8 cellular contexts compared by ENCODE assay signal in genomic region chr5:31232273-31232888, GRCh38. TPM values are rescaled to one million over a fixed set of nuclear protein-coding genes. Genes with fewer than 3 reads are reported as not detected.
DNase-seq lines count a peak whose midpoint lies in the region; ATAC-seq and TF ChIP-seq lines count a peak whose summit lies in the region.

No MANE protein-coding gene starts in this region.

- peak; percentile 44 for DNase-seq in G401 (ENCODE audit: low spot score)
- DNase-seq in Panc1 (ENCODE audit: low read depth, low spot score): peak; percentile 47
- peak; percentile 31 to 57 for DNase-seq in erythroblast (lab: John Stamatoyannopoulos, UW)
- no peak for DNase-seq in stimulated activated CD4-positive, alpha-beta T cell treated with anti-CD3 and anti-CD28 coated beads, Interleukin-12 subunit alpha, Interleukin-12 subunit beta, amount 100 ng/mL, for 4 hours
- no peak for DNase-seq in NK-92 treated with Interleukin-12 subunit alpha and Interleukin-12 subunit beta, amount 100 ng/mL, for 24 hours (lab: John Stamatoyannopoulos, UW)

- no peak overlapping the region for H3K27ac ChIP-seq in Panc1 (ENCODE audit: low read length)
- H3K27ac ChIP-seq in neural cell (ENCODE audit: low read length): no peak overlapping the region

- CTCF ChIA-PET in Panc1 (lab: Charles Lee): interaction anchor here (0.5 to 1.1 kb wide), 6 partner anchors 18 to 1536 kb away, joined by 3 to 7 read pairs (median 4); no protein-coding TSS in a partner anchor

- no peaks in the 10 kb centered on the region for H3K9me2 ChIP-seq in neural cell (ENCODE audit: insufficient read depth, low read length)

- POLR2A ChIA-PET in Panc1 (lab: Charles Lee): no interaction called here

- H3K9ac ChIP-seq in neural cell (ENCODE audit: low read length): no peak overlapping the region

- H3K4me3 ChIP-seq in Panc1 (ENCODE audit: low read depth in 2 of 2, low read length in 2 of 2): no peak overlapping the region
- no peak overlapping the region for H3K4me3 ChIP-seq in neural cell (ENCODE audit: low read length)

- H4K20me1 ChIP-seq in neural cell (ENCODE audit: insufficient read depth): no peaks in the 10 kb centered on the region

- H3K4me1 ChIP-seq in Panc1 (ENCODE audit: control insufficient read depth, insufficient read depth, low read length): no peaks in the 10 kb centered on the region

- in situ Hi-C loops in G401 (cut with HindIII; ENCODE audit: low sequenced_read_pairs): no loop called here
- in situ Hi-C loops in Panc1 (cut with HindIII; ENCODE audit: low pct_unique_long_range_greater_than_20kb, low sequenced_read_pairs): no loop called here

- TF ChIP-seq CTCF in Panc1 (IDR thresholded peaks at IDR 0.05) (peak; percentile 82), neural cell (IDR thresholded peaks at IDR 0.05; ENCODE audit: poor library complexity, severe bottlenecking) (peak; percentile 55)

- H3K27me3 ChIP-seq in Panc1 (ENCODE audit: control insufficient read depth, insufficient read depth, low read length) (no peaks in the 10 kb centered on the region), neural cell (ENCODE audit: insufficient read depth, low read depth, low read length) (no peaks in the 10 kb centered on the region)

- intact Hi-C loops in Panc1 (cut with micrococcal nuclease; ENCODE audit: unreplicated experiment): loop anchor here (2.0 kb wide), 1 partner anchor 1192 kb away; no protein-coding TSS in a partner anchor

- ATAC-seq in GM21528 (IDR thresholded peaks at IDR 0.05; ENCODE audit: low FRiP score, unreplicated experiment) (peak; percentile 60), Panc1 (peak; percentile 85)

- H3F3A ChIP-seq in neural cell (ENCODE audit: insufficient read depth, low read length, poor library complexity, severe bottlenecking): no peaks in the 10 kb centered on the region

- H3K36me3 ChIP-seq in Panc1 (ENCODE audit: control insufficient read depth, insufficient read depth, low read length) (no peaks in the 10 kb centered on the region), neural cell (ENCODE audit: insufficient read depth, low read length) (no peaks in the 10 kb centered on the region)

- BruUV-seq in Panc1 (replicated peaks; lab: Mats Ljungman, UMichigan): no TSS peak

- TF ChIP-seq EP300 in Ishikawa (IDR thresholded peaks at IDR 0.05; ENCODE audit: borderline replicate concordance) (no peak), neural cell (conservative IDR thresholded peaks at IDR 0.05; ENCODE audit: poor library complexity, severe bottlenecking) (no peak)

- H3K79me2 ChIP-seq in neural cell (replicated peaks; ENCODE audit: insufficient read depth, low read length): no peaks in the 10 kb centered on the region

- TF ChIP-seq POLR2A in erythroblast (IDR thresholded peaks at IDR 0.05; ENCODE audit: low read length): no peak

- no peak overlapping the region for H2AFZ ChIP-seq in neural cell (ENCODE audit: low read depth, low read length)

- H3K4me2 ChIP-seq in neural cell (ENCODE audit: low read length): no peak overlapping the region

- H3K9me3 ChIP-seq in Panc1 (ENCODE audit: control insufficient read depth, insufficient read depth, low read depth, low read length): no peaks in the 10 kb centered on the region
- H3K9me3 ChIP-seq in neural cell (ENCODE audit: low read length): no peaks in the 10 kb centered on the region

- TF ChIP-seq RAD21 in Ishikawa (IDR thresholded peaks at IDR 0.05; ENCODE audit: low read depth): peak; percentile 84
- peak; percentile 68 for TF ChIP-seq RAD21 in neural cell (conservative IDR thresholded peaks at IDR 0.05)

TF ChIP-seq in Ishikawa, 13 proteins besides CTCF, POLR2A, EP300 and RAD21 (continues in another document):
- TF ChIP-seq TCF12 (IDR thresholded peaks at IDR 0.05; ENCODE audit: low read depth): no peak
- TF ChIP-seq CREB1 (IDR thresholded peaks at IDR 0.05; ENCODE audit: low read depth): no peak
- no peak for TF ChIP-seq MAX (IDR thresholded peaks at IDR 0.05)
- TF ChIP-seq TAF1 (IDR thresholded peaks at IDR 0.05; ENCODE audit: low read depth): no peak
- TF ChIP-seq CEBPB (IDR thresholded peaks at IDR 0.05): no peak
- TF ChIP-seq REST (IDR thresholded peaks at IDR 0.05; ENCODE audit: low read depth): no peak
- no peak for TF ChIP-seq YY1 (IDR thresholded peaks at IDR 0.05; ENCODE audit: low read depth)
- no peak for TF ChIP-seq TEAD4 (IDR thresholded peaks at IDR 0.05)
- TF ChIP-seq FOXM1 (IDR thresholded peaks at IDR 0.05; ENCODE audit: borderline replicate concordance, low read depth): no peak

TF ChIP-seq in neural cell, 6 proteins besides CTCF, POLR2A, EP300 and RAD21:
- TF ChIP-seq EZH2 (IDR thresholded peaks at IDR 0.05; ENCODE audit: borderline replicate concordance, insufficient read depth, low read length, poor library complexity, severe bottlenecking) (no peak), SMC3 (conservative IDR thresholded peaks at IDR 0.05; ENCODE audit: poor library complexity) (peak; percentile 65)

RNA-seq across cellular contexts. Expression of gene CDH6, which starts 38.9 kb away (rescaled TPM):
- total RNA-seq in G401 (2014; rRNA removed; shearing (Covaris generic)): 0.43 and 0.58 TPM in 2 replicates
- 0.36 TPM for total RNA-seq in Panc1 (2021; ENCODE audit: unreplicated experiment)
- polyA plus RNA-seq in Panc1 (2012; ENCODE audit: insufficient read length): 0.55 TPM
- 2.1 and 2.3 TPM in 2 replicates for polyA plus RNA-seq in neural cell
- polyA minus RNA-seq in neural cell: 10.0 and 11.0 TPM in 2 replicates

Comparison
In these comparisons a context has a peak if more than half of its experiments do, and no peak if none do; other contexts are left out.
1. DNase-seq: peak in G401 (single experiment), Panc1 (single experiment) and erythroblast (2 of 2); none in stimulated activated CD4-positive, alpha-beta T cell treated with anti-CD3 and anti-CD28 coated beads, Interleukin-12 subunit alpha, Interleukin-12 subunit beta, amount 100 ng/mL, for 4 hours (single experiment) and NK-92 treated with Interleukin-12 subunit alpha and Interleukin-12 subunit beta, amount 100 ng/mL, for 24 hours (single experiment).